ENCODE assay signal across 1 cellular context in genomic region chr10:113856563-113856962, GRCh38.
TF ChIP-seq lines count a peak whose summit lies in the region.

No MANE protein-coding gene starts in this region.

TF ChIP-seq in GM23338, 12 proteins besides CTCF, POLR2A, EP300 and RAD21 (continued from another document):
- TF ChIP-seq, protein P1, sequence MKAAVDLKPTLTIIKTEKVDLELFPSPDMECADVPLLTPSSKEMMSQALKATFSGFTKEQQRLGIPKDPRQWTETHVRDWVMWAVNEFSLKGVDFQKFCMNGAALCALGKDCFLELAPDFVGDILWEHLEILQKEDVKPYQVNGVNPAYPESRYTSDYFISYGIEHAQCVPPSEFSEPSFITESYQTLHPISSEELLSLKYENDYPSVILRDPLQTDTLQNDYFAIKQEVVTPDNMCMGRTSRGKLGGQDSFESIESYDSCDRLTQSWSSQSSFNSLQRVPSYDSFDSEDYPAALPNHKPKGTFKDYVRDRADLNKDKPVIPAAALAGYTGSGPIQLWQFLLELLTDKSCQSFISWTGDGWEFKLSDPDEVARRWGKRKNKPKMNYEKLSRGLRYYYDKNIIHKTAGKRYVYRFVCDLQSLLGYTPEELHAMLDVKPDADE (IDR thresholded peaks at IDR 0.05) = no peak
- TF ChIP-seq POLR2AphosphoS5 (IDR thresholded peaks at IDR 0.05; ENCODE audit: low read depth) = no peak
- TF ChIP-seq, protein P2, sequence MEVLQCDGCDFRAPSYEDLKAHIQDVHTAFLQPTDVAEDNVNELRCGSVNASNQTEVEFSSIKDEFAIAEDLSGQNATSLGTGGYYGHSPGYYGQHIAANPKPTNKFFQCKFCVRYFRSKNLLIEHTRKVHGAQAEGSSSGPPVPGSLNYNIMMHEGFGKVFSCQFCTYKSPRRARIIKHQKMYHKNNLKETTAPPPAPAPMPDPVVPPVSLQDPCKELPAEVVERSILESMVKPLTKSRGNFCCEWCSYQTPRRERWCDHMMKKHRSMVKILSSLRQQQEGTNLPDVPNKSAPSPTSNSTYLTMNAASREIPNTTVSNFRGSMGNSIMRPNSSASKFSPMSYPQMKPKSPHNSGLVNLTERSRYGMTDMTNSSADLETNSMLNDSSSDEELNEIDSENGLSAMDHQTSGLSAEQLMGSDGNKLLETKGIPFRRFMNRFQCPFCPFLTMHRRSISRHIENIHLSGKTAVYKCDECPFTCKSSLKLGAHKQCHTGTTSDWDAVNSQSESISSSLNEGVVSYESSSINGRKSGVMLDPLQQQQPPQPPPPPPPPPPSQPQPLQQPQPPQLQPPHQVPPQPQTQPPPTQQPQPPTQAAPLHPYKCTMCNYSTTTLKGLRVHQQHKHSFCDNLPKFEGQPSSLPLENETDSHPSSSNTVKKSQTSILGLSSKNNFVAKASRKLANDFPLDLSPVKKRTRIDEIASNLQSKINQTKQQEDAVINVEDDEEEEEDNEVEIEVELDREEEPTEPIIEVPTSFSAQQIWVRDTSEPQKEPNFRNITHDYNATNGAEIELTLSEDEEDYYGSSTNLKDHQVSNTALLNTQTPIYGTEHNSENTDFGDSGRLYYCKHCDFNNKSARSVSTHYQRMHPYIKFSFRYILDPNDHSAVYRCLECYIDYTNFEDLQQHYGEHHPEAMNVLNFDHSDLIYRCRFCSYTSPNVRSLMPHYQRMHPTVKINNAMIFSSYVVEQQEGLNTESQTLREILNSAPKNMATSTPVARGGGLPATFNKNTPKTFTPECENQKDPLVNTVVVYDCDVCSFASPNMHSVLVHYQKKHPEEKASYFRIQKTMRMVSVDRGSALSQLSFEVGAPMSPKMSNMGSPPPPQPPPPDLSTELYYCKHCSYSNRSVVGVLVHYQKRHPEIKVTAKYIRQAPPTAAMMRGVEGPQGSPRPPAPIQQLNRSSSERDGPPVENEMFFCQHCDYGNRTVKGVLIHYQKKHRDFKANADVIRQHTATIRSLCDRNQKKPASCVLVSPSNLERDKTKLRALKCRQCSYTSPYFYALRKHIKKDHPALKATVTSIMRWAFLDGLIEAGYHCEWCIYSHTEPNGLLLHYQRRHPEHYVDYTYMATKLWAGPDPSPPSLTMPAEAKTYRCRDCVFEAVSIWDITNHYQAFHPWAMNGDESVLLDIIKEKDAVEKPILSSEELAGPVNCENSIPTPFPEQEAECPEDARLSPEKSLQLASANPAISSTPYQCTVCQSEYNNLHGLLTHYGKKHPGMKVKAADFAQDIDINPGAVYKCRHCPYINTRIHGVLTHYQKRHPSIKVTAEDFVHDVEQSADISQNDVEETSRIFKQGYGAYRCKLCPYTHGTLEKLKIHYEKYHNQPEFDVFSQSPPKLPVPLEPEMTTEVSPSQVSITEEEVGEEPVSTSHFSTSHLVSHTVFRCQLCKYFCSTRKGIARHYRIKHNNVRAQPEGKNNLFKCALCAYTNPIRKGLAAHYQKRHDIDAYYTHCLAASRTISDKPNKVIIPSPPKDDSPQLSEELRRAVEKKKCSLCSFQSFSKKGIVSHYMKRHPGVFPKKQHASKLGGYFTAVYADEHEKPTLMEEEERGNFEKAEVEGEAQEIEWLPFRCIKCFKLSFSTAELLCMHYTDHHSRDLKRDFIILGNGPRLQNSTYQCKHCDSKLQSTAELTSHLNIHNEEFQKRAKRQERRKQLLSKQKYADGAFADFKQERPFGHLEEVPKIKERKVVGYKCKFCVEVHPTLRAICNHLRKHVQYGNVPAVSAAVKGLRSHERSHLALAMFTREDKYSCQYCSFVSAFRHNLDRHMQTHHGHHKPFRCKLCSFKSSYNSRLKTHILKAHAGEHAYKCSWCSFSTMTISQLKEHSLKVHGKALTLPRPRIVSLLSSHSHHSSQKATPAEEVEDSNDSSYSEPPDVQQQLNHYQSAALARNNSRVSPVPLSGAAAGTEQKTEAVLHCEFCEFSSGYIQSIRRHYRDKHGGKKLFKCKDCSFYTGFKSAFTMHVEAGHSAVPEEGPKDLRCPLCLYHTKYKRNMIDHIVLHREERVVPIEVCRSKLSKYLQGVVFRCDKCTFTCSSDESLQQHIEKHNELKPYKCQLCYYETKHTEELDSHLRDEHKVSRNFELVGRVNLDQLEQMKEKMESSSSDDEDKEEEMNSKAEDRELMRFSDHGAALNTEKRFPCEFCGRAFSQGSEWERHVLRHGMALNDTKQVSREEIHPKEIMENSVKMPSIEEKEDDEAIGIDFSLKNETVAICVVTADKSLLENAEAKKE (CRISPR knock-in tag; IDR thresholded peaks at IDR 0.05) = no peak
- no peak for TF ChIP-seq JUNB (IDR thresholded peaks at IDR 0.05; ENCODE audit: unreplicated experiment)
- no peak for TF ChIP-seq STAT1 (IDR thresholded peaks at IDR 0.05; ENCODE audit: unreplicated experiment)
- TF ChIP-seq NANOG (IDR thresholded peaks at IDR 0.05; ENCODE audit: borderline replicate concordance) = no peak
- TF ChIP-seq ZNF114 (CRISPR knock-in tag; IDR thresholded peaks at IDR 0.05) = no peak
- TF ChIP-seq EZH2 (IDR thresholded peaks at IDR 0.05; ENCODE audit: low read depth, unreplicated experiment) = no peak
TF ChIP-seq in GM23338: peak in this region for 0.
